Comparison of ENCODE assay signal across 36 cellular contexts in genomic region chr3:28758115-28758514, GRCh38.
"Had no signal": no experiment of that assay in that cellular context is flagged by ENCODE, and none has a peak within 500 bp of the region (broad histone marks: within the 10 kb centered on the region; RNA-seq: fewer than 3 reads in every experiment).

No MANE protein-coding gene starts in this region.

- H3K4me3 ChIP-seq: MG63 had no signal

- H3K27me3 ChIP-seq: MG63 had no signal

- H3K9me3 ChIP-seq: MG63 had no signal

- H3K36me3 ChIP-seq: MG63 had no signal

- DNase-seq: Karpas-422, Kasumi-1, MG63, MM.1S, MV-4-11, NCI-H1048, NCI-H1092, NCI-H1092 treated with DMSO at 0.1 percent for 48 hours, NCI-H1105, NCI-H1105 treated with DMSO at 0.1 percent for 48 hours, NCI-H1417, NCI-H1417 treated with DMSO at 0.1 percent for 48 hours, NCI-H1436, NCI-H1436 treated with DMSO at 0.1 percent for 48 hours, NCI-H146, NCI-H1694, NCI-H1694 treated with DMSO at 0.1 percent for 48 hours, NCI-H187, NCI-H187 treated with DMSO at 0.1 percent for 48 hours, NCI-H1930, NCI-H2029, NCI-H2029 treated with DMSO at 0.1 percent for 48 hours, NCI-H2081, NCI-H2081 treated with DMSO at 0.1 percent for 48 hours, NCI-H2107, NCI-H2171, NCI-H2171 treated with DMSO at 0.1 percent for 48 hours, NCI-H2227 treated with DMSO at 0.1 percent for 48 hours, NCI-H226, NCI-H345, NCI-H446, NCI-H446 treated with DMSO at 0.1 percent for 48 hours, NCI-H510A, NCI-H510A treated with DMSO at 0.1 percent for 48 hours, NCI-H524, NCI-H524 treated with DMSO at 0.1 percent for 48 hours had no signal
